Comparison of ENCODE assay signal across 2 cellular contexts in the genomic region with DNA sequence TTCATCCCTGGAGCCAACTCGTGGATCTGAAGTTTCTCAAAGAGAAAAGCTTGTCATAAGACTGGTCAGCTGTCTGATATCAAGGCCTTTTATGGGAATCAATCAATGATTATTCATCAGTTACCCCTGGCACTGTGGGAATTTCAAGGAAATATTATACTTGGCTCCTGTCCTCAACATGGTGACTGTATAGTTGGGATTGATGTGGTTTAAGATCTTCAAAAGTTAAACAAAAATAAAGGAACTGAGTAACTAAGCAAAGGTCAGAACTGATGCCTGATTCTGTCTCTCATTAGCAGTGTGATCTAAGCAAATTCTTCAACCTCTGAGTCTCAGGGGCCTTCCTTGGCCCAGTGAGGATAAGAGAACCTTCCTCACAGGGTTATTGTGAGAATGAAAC.
TF ChIP-seq lines count a peak whose summit lies in the region.

No MANE protein-coding gene starts in this region.

TF ChIP-seq in IMR-90, 13 proteins besides CTCF, POLR2A, EP300 and RAD21:
- no peak for TF ChIP-seq MAZ (IDR thresholded peaks at IDR 0.05; ENCODE audit: borderline replicate concordance, low read depth, low read length)
- TF ChIP-seq FOS (IDR thresholded peaks at IDR 0.05; ENCODE audit: low read depth, low read length) = no peak
- no peak for TF ChIP-seq CHD1 (IDR thresholded peaks at IDR 0.05; ENCODE audit: low read depth, low read length)
- TF ChIP-seq MAFK (IDR thresholded peaks at IDR 0.05; ENCODE audit: low read depth, low read length) = no peak
- no peak for TF ChIP-seq RFX5 (IDR thresholded peaks at IDR 0.05; ENCODE audit: low read depth, low read length)
- TF ChIP-seq, protein P1, sequence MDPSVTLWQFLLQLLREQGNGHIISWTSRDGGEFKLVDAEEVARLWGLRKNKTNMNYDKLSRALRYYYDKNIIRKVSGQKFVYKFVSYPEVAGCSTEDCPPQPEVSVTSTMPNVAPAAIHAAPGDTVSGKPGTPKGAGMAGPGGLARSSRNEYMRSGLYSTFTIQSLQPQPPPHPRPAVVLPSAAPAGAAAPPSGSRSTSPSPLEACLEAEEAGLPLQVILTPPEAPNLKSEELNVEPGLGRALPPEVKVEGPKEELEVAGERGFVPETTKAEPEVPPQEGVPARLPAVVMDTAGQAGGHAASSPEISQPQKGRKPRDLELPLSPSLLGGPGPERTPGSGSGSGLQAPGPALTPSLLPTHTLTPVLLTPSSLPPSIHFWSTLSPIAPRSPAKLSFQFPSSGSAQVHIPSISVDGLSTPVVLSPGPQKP (IDR thresholded peaks at IDR 0.05; ENCODE audit: borderline replicate concordance, low read depth, low read length) = no peak
- TF ChIP-seq BHLHE40 (IDR thresholded peaks at IDR 0.05; ENCODE audit: low read depth, low read length) = no peak
- TF ChIP-seq, protein P2, sequence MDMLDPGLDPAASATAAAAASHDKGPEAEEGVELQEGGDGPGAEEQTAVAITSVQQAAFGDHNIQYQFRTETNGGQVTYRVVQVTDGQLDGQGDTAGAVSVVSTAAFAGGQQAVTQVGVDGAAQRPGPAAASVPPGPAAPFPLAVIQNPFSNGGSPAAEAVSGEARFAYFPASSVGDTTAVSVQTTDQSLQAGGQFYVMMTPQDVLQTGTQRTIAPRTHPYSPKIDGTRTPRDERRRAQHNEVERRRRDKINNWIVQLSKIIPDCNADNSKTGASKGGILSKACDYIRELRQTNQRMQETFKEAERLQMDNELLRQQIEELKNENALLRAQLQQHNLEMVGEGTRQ (IDR thresholded peaks at IDR 0.05; ENCODE audit: low read depth, low read length) = no peak
- no peak for TF ChIP-seq CEBPB (IDR thresholded peaks at IDR 0.05; ENCODE audit: low read depth, low read length)
- TF ChIP-seq RCOR1 (IDR thresholded peaks at IDR 0.05; ENCODE audit: insufficient replicate concordance, low read length) = no peak

TF ChIP-seq in H1, 55 proteins besides CTCF, POLR2A, EP300 and RAD21:
- TF ChIP-seq NRF1 (IDR thresholded peaks at IDR 0.05; ENCODE audit: low read depth, low read length) (no peak), ZNF274 (IDR thresholded peaks at IDR 0.05; ENCODE audit: borderline replicate concordance, extremely low read depth, low read length) (no peak), MAFK (IDR thresholded peaks at IDR 0.05; ENCODE audit: low read depth, low read length) (no peak), CBX5 (IDR thresholded peaks at IDR 0.05; ENCODE audit: low read depth, low read length) (no peak), POU5F1 (IDR thresholded peaks at IDR 0.05; ENCODE audit: low read depth, low read length) (no peak), YY1 (IDR thresholded peaks at IDR 0.05; ENCODE audit: low read depth, low read length) (no peak), SUZ12 (IDR thresholded peaks at IDR 0.05; ENCODE audit: low read length) (no peak), JUND (IDR thresholded peaks at IDR 0.05; ENCODE audit: low read length) (no peak)
- TF ChIP-seq, protein P3, sequence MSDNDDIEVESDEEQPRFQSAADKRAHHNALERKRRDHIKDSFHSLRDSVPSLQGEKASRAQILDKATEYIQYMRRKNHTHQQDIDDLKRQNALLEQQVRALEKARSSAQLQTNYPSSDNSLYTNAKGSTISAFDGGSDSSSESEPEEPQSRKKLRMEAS (IDR thresholded peaks at IDR 0.05) = no peak
